1 cellular context compared by ENCODE assay signal in the genomic region with DNA sequence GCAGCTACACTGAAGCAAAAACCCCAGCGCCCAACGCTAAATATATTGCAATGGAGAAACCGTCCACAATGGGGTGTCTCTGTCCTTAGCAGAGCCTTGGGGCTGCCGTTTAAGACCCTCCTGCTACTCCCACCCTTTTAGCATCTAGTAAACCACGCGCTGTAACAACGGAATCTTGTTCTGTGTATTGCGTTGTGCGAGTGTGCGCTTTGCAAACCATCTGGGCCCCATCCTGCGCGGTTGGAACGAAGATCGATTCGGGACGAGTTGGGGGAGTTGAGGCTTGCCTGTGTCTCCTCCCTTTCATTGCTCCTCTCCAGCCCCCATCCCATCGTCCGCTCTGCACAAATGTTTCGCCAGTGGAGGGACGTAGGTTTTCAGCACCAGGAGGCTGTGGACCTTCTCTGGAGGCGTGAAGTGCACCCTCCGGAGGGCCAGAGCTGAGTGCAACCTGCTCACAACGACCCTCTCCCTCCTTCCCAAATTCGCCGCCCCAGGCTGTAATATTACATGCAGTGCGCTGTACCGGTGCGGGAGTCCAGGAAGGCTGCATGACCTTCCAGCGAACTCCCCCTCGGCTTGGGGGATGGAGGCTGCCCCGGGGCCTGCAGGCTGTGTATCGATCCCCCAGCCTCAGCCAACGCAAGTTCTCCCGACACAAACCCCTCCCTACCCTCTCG.
TF ChIP-seq lines count a peak whose summit lies in the region.

No MANE protein-coding gene starts in this region.

TF ChIP-seq in H1, 55 proteins besides CTCF, POLR2A, EP300 and RAD21:
- TF ChIP-seq CBX8 (IDR thresholded peaks at IDR 0.05; ENCODE audit: borderline replicate concordance, low read depth, low read length): no peak
- TF ChIP-seq CTBP2 (IDR thresholded peaks at IDR 0.05; ENCODE audit: borderline replicate concordance, insufficient read depth, insufficient read length, low read length): no peak
- no peak for TF ChIP-seq POU5F1 (IDR thresholded peaks at IDR 0.05; ENCODE audit: low read depth, low read length)
- TF ChIP-seq KDM4A (IDR thresholded peaks at IDR 0.05; ENCODE audit: low read depth, low read length, severe bottlenecking): peak; percentile 55
- no peak for TF ChIP-seq JUN (IDR thresholded peaks at IDR 0.05; ENCODE audit: low read depth, low read length)
- no peak for TF ChIP-seq KDM5A (IDR thresholded peaks at IDR 0.05; ENCODE audit: low read length)
- no peak for TF ChIP-seq GABPA (IDR thresholded peaks at IDR 0.05; ENCODE audit: borderline replicate concordance, insufficient read depth, low read length)
- no peak for TF ChIP-seq SIX5 (IDR thresholded peaks at IDR 0.05; ENCODE audit: low read depth, low read length)
- peak; percentile 95 for TF ChIP-seq SAP30 (IDR thresholded peaks at IDR 0.05; ENCODE audit: insufficient read depth, insufficient replicate concordance, low read length)
- TF ChIP-seq CEBPB (IDR thresholded peaks at IDR 0.05; ENCODE audit: low read depth, low read length): no peak
- peak in 1 of 2 experiments; percentile 87; a peak in 3 of 4 replicates for TF ChIP-seq SIN3A (conservative IDR thresholded peaks at IDR 0.05 in 1 of 2, IDR thresholded peaks at IDR 0.05 in 1 of 2; ENCODE audit: low read depth in 1 of 2, low read length in 2 of 2)
- TF ChIP-seq, protein P1, sequence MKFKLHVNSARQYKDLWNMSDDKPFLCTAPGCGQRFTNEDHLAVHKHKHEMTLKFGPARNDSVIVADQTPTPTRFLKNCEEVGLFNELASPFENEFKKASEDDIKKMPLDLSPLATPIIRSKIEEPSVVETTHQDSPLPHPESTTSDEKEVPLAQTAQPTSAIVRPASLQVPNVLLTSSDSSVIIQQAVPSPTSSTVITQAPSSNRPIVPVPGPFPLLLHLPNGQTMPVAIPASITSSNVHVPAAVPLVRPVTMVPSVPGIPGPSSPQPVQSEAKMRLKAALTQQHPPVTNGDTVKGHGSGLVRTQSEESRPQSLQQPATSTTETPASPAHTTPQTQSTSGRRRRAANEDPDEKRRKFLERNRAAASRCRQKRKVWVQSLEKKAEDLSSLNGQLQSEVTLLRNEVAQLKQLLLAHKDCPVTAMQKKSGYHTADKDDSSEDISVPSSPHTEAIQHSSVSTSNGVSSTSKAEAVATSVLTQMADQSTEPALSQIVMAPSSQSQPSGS (IDR thresholded peaks at IDR 0.05; ENCODE audit: low read length): 0 out of 2 replicates have a peak, but pooled peaks have one; percentile 60
- 0 out of 2 replicates have a peak, but pooled peaks have one; percentile 9 for TF ChIP-seq CHD2 (IDR thresholded peaks at IDR 0.05; ENCODE audit: low read length)
- peak; percentile 62; the same call in 1 of the 2 replicates for TF ChIP-seq RBBP5 (IDR thresholded peaks at IDR 0.05; ENCODE audit: borderline replicate concordance, low read depth, low read length)
- TF ChIP-seq ASH2L (IDR thresholded peaks at IDR 0.05; ENCODE audit: low read length): peak; percentile 26
- TF ChIP-seq POLR2AphosphoS5 (IDR thresholded peaks at IDR 0.05; ENCODE audit: low read depth, low read length): no peak
- TF ChIP-seq ZNF274 (IDR thresholded peaks at IDR 0.05; ENCODE audit: borderline replicate concordance, extremely low read depth, low read length): no peak
- TF ChIP-seq EZH2 (IDR thresholded peaks at IDR 0.05; ENCODE audit: low read depth, low read length, severe bottlenecking): peak; percentile 40
